ENCODE assay signal across 9 cellular contexts in genomic region chr7:30164567-30164966, GRCh38. TPM values are rescaled to one million over a fixed set of nuclear protein-coding genes. Genes with fewer than 3 reads are reported as not detected.
A peak's percentile ranks its signal among the peaks of the same experiment; 100 is the strongest.
DNase-seq lines count a peak whose midpoint lies in the region; ATAC-seq, FAIRE-seq and TF ChIP-seq lines count a peak whose summit lies in the region.
"Had no signal": no experiment of that assay in that cellular context is flagged by ENCODE, and none has a peak within 500 bp of the region (broad histone marks: within the 10 kb centered on the region; RNA-seq: fewer than 3 reads in every experiment).

No MANE protein-coding gene starts in this region.

- TF ChIP-seq CTCF in D721Med (IDR thresholded peaks at IDR 0.05; ENCODE audit: insufficient read depth, missing control alignments) (peak; percentile 62), HFFc6 (IDR thresholded peaks at IDR 0.05) (peak; percentile 79), ascending aorta (IDR thresholded peaks at IDR 0.05) (peak; percentile 49 to 61 (median 52))

- H3K4me3 Mint-ChIP-seq in HFFc6 = no peak overlapping the region

- no peaks in the 10 kb centered on the region for H3K27me3 ChIP-seq in ascending aorta
- H3K27me3 ChIP-seq in iPS DF 6.9 (ENCODE audit: control insufficient read depth, insufficient read depth, low read length) = no peaks in the 10 kb centered on the region

- DNase-seq in D721Med (ENCODE audit: insufficient read length, low spot score) = no peak
- peak; percentile 60 for DNase-seq in HFFc6
- DNase-seq in NCI-H510A treated with DMSO at 0.1 percent for 48 hours (lab: John Stamatoyannopoulos, UW) = peak; percentile 77
- DNase-seq in ascending aorta (ENCODE audit: low spot score in 2 of 2) = no peak
- peak; percentile 39 for DNase-seq in iPS DF 6.9 (ENCODE audit: low read depth, low spot score)
- peak in 11 of 49 donors; percentile 23 to 64 (median 35) for DNase-seq in substantia nigra (lab: John Stamatoyannopoulos, UW)

- no peak for ATAC-seq in HG03520 (IDR thresholded peaks at IDR 0.05; ENCODE audit: unreplicated experiment)
- no peak for ATAC-seq in HG02970 (IDR thresholded peaks at IDR 0.05; ENCODE audit: low FRiP score, unreplicated experiment)

- H3K4me1 Mint-ChIP-seq in HFFc6 (ENCODE audit: low read depth) = peaks cover 43% of the 10 kb centered on the region

- no peak overlapping the region for H3K4me3 ChIP-seq in ascending aorta
- no peak overlapping the region for H3K4me3 ChIP-seq in iPS DF 6.9 (ENCODE audit: low read length)
- H3K4me3 ChIP-seq: SK-N-MC had no signal

- no peak for FAIRE-seq in D721Med (lab: Jason Lieb, UNC)

- no peaks in the 10 kb centered on the region for H3K36me3 Mint-ChIP-seq in HFFc6 (ENCODE audit: low read depth)

- H3K9me3 ChIP-seq in ascending aorta = no peaks in the 10 kb centered on the region
- no peaks in the 10 kb centered on the region for H3K9me3 ChIP-seq in iPS DF 6.9 (ENCODE audit: control insufficient read depth, insufficient read depth, low read length)

- H3K4me1 ChIP-seq in ascending aorta (peaks cover 0 to 5% of the 10 kb centered on the region in 2 donors), iPS DF 6.9 (ENCODE audit: control insufficient read depth, insufficient read depth, low read length) (peaks cover 16% of the 10 kb centered on the region)

- H3K27ac ChIP-seq in ascending aorta = peak overlapping the region in 1 of 2 donors; percentile 47
- H3K27ac ChIP-seq in iPS DF 6.9 (ENCODE audit: low read length) = no peak overlapping the region
- peak overlapping the region; percentile 94 for H3K27ac ChIP-seq in substantia nigra (ENCODE audit: low read depth, low read length, poor library complexity, severe bottlenecking)
- H3K27ac ChIP-seq: SK-N-MC had no signal

- peaks cover 0 to 18% of the 10 kb centered on the region in 2 donors for H3K36me3 ChIP-seq in ascending aorta
- H3K36me3 ChIP-seq in iPS DF 6.9 (ENCODE audit: control insufficient read depth, insufficient read depth, low read length) = no peaks in the 10 kb centered on the region

- intact Hi-C loops in ascending aorta (cut with DNase I) = loop anchor here (2.0 to 10.0 kb wide), 2 partner anchors 248 to 400 kb away; no protein-coding TSS in a partner anchor

- no peak overlapping the region for H3K27ac Mint-ChIP-seq in HFFc6

- H3K27me3 Mint-ChIP-seq in HFFc6 (ENCODE audit: insufficient read depth) = peaks cover 5% of the 10 kb centered on the region

- H3K9me3 Mint-ChIP-seq in HFFc6 = no peaks in the 10 kb centered on the region

- WGBS in iPS DF 6.9 (ENCODE audit: insufficient coverage, insufficient read length) = no CpG with 5 or more reads among the region's 6 CpGs

RNA-seq across cellular contexts. Expression of gene MTURN, which starts 29.8 kb away (rescaled TPM):
- total RNA-seq in HFFc6 (2021; fragmentation: NEBNext Ultra II Directional; extraction: Animal tissue kit (Norgen Biotek cat#: 25700)) = 1 to 10 TPM; 4.3 to 7.1 (median 5.9) TPM
- 40.9 TPM for total RNA-seq in ascending aorta

Comparison
In these comparisons a context has a peak if more than half of its experiments do, and no peak if none do; other contexts are left out.
1. DNase-seq: peak in HFFc6 (single experiment), NCI-H510A treated with DMSO at 0.1 percent for 48 hours (single experiment) and iPS DF 6.9 (single experiment); none in D721Med (single experiment) and ascending aorta (0 of 2).
2. Peak in every context shown above with its lines, with median percentiles within 50 percentile points of each other: CTCF ChIP-seq.